ENCODE assay signal across 12 cellular contexts in the genomic region with DNA sequence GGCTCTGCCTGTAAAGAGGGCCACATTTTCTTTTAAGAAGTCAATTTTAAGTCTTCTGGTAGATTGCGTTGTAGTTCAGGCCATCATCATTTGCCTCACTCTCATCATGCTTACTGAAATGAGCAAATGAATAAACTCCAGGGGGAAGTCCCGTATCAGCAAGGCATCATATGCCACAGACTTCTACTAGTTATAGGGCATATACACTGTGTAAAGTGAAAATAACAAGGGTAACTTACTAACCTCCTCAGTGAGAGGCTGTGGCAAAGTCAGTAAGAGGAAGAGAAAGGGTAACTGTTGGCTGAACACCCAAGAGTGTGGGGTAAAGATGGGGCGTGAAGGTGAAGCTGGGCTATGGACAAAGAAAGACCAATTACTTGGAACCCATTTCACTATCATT.
DNase-seq lines count a peak whose midpoint lies in the region; ATAC-seq and TF ChIP-seq lines count a peak whose summit lies in the region.
"Had no signal": no experiment of that assay in that cellular context is flagged by ENCODE, and none has a peak within 500 bp of the region (broad histone marks: within the 10 kb centered on the region; RNA-seq: fewer than 3 reads in every experiment).

No MANE protein-coding gene starts in this region.

- intact Hi-C loops in upper lobe of right lung (cut with DNase I) = no loop called here

- in situ Hi-C loops in GM13976 (cut with MboI; ENCODE audit: low sequenced_read_pairs, unreplicated experiment) = no loop called here

- H3K27me3 ChIP-seq in upper lobe of right lung = no peaks in the 10 kb centered on the region

- TF ChIP-seq CTCF in GM13976 (IDR thresholded peaks at IDR 0.05; ENCODE audit: borderline replicate concordance, control extremely low read depth, extremely low read depth, insufficient read depth, missing control alignments) (no peak), upper lobe of right lung (IDR thresholded peaks at IDR 0.05) (no peak)

- no peaks in the 10 kb centered on the region for H3K36me3 ChIP-seq in upper lobe of right lung

- H3K4me1 ChIP-seq in upper lobe of right lung = no peaks in the 10 kb centered on the region

- no peaks in the 10 kb centered on the region for H3K9me3 ChIP-seq in upper lobe of right lung

- H3K27ac ChIP-seq in upper lobe of right lung = no peak overlapping the region

- H3K4me3 ChIP-seq in upper lobe of right lung = no peak overlapping the region

- DNase-seq in GM13976 (ENCODE audit: low spot score) (peak; percentile 30), upper lobe of right lung (no peak), DMS 273 treated with DMSO at 0.1 percent for 48 hours (lab: John Stamatoyannopoulos, UW) (no peak)
- DNase-seq in stimulated activated CD4-positive, alpha-beta T cell treated with anti-CD3 and anti-CD28 coated beads, Interleukin-4, amount 100 ng/mL, for 4 hours = no peak
- DNase-seq: activated CD4-positive, alpha-beta memory T cell treated with anti-CD3 and anti-CD28 coated beads, Interleukin-2, amount 10 ng/mL, durations not matched to agents 7 days and 5 days; activated naive CD4-positive, alpha-beta T cell treated with Interleukin-2 at 50 U/mL for 16 hours; left ventricle myocardium superior; nephron progenitor cell had no signal

- ATAC-seq in GM19397 (IDR thresholded peaks at IDR 0.05; ENCODE audit: unreplicated experiment) (peak; percentile 86), HG02678 (IDR thresholded peaks at IDR 0.05; ENCODE audit: unreplicated experiment) (peak; percentile 55), HG03432 (IDR thresholded peaks at IDR 0.05; ENCODE audit: unreplicated experiment) (peak; percentile 94), upper lobe of right lung (no peak), HG03457 (IDR thresholded peaks at IDR 0.05; ENCODE audit: unreplicated experiment) (no peak)
- ATAC-seq: left ventricle myocardium superior had no signal

Comparison
In these comparisons a context has a peak if more than half of its experiments do, and no peak if none do; other contexts are left out.
1. ATAC-seq: peak in GM19397 (single experiment), HG02678 (single experiment) and HG03432 (single experiment); none in upper lobe of right lung (single experiment) and HG03457 (single experiment).